12 cellular contexts compared by ENCODE assay signal in genomic region chr6:151288711-151289398, GRCh38. TPM values are rescaled to one million over a fixed set of nuclear protein-coding genes. Genes with fewer than 3 reads are reported as not detected.
A peak's percentile ranks its signal among the peaks of the same experiment; 100 is the strongest.
DNase-seq lines count a peak whose midpoint lies in the region; ATAC-seq and TF ChIP-seq lines count a peak whose summit lies in the region.
"Had no signal": no experiment of that assay in that cellular context is flagged by ENCODE, and none has a peak within 500 bp of the region (broad histone marks: within the 10 kb centered on the region; RNA-seq: fewer than 3 reads in every experiment).

No MANE protein-coding gene starts in this region.

- TF ChIP-seq POLR2A in IMR-90 (IDR thresholded peaks at IDR 0.05; ENCODE audit: low read depth, low read length) = no peak

- H3K27me3 ChIP-seq in IMR-90 (ENCODE audit: control insufficient read depth, insufficient read depth, low read length) = no peaks in the 10 kb centered on the region
- H3K27me3 ChIP-seq in WERI-Rb-1 (ENCODE audit: insufficient read depth, low read depth, severe bottlenecking) = no peaks in the 10 kb centered on the region
- H3K27me3 ChIP-seq: upper lobe of right lung had no signal

- H3K14ac ChIP-seq in IMR-90 (replicated peaks; ENCODE audit: low read depth, low read length) = no peak overlapping the region

- H2AK9ac ChIP-seq in IMR-90 (replicated peaks; ENCODE audit: low read depth, low read length, poor library complexity) = no peak overlapping the region

- H3K18ac ChIP-seq in IMR-90 (ENCODE audit: low read depth, low read length) = no peak overlapping the region

- no CpG with 5 or more reads among the region's 10 CpGs for WGBS in IMR-90 (ENCODE audit: extremely low coverage in 2 of 2, insufficient read length in 1 of 2), 2 experiments

- H3K4ac ChIP-seq in IMR-90 (ENCODE audit: low read depth, low read length) = no peak overlapping the region

- dilution Hi-C loops in IMR-90 (cut with HindIII; ENCODE audit: low sequenced_read_pairs, unreplicated experiment) = no loop called here

- peaks cover 21% of the 10 kb centered on the region for H3K4me1 ChIP-seq in IMR-90 (ENCODE audit: control insufficient read depth, insufficient read depth, low read length)

- DNase-seq in activated CD4-positive, alpha-beta T cell treated with anti-CD3 and anti-CD28 coated beads, Interleukin-2, amount 10 ng/mL, durations not matched to agents 7 days and 5 days = no peak
- no peak for DNase-seq in activated CD4-positive, alpha-beta T cell treated with anti-CD3 and anti-CD28 coated beads for 4 hours
- no peak for DNase-seq in IMR-90
- peak; percentile 34 to 44 for DNase-seq in activated T-cell treated with anti-CD3 and anti-CD28 coated beads, Interleukin-2, amount 50 U/mL, for 72 hours
- DNase-seq in stimulated activated CD8-positive, alpha-beta memory T cell treated with anti-CD3 and anti-CD28 coated beads, Interleukin-4, amount 100 ng/mL, for 48 hours = peak; percentile 38
- no peak for DNase-seq in stimulated activated naive CD4-positive, alpha-beta T cell treated with Interleukin-2 at 50 U/mL for 16 hours (lab: John Stamatoyannopoulos, UW)
- no peak for DNase-seq in WERI-Rb-1
- DNase-seq: left ventricle myocardium superior, NCI-H2171 treated with DMSO at 0.1 percent for 48 hours, SIG-M5, upper lobe of right lung had no signal

- TF ChIP-seq RAD21 in IMR-90 (IDR thresholded peaks at IDR 0.05; ENCODE audit: low read length) = no peak

- peak overlapping the region; percentile 52 for H3K27ac Mint-ChIP-seq in activated CD4-positive, alpha-beta T cell treated with anti-CD3 and anti-CD28 coated beads, Interleukin-2, amount 10 ng/mL, durations not matched to agents 7 days and 5 days
- H3K27ac Mint-ChIP-seq in activated T-cell treated with anti-CD3 and anti-CD28 coated beads, Interleukin-2, amount 50 U/mL, for 72 hours = peak overlapping the region; percentile 76

- no peak overlapping the region for H3K4me3 ChIP-seq in IMR-90 (ENCODE audit: insufficient read depth, low read depth, low read length)
- no peak overlapping the region for H3K4me3 ChIP-seq in WERI-Rb-1 (ENCODE audit: low read depth, low read length)
- H3K4me3 ChIP-seq: upper lobe of right lung had no signal

- no peak overlapping the region for H3K9ac ChIP-seq in IMR-90 (ENCODE audit: low read depth, low read length)

- no peaks in the 10 kb centered on the region for H3K9me3 Mint-ChIP-seq in activated CD4-positive, alpha-beta T cell treated with anti-CD3 and anti-CD28 coated beads, Interleukin-2, amount 10 ng/mL, durations not matched to agents 7 days and 5 days
- no peaks in the 10 kb centered on the region for H3K9me3 Mint-ChIP-seq in activated T-cell treated with anti-CD3 and anti-CD28 coated beads, Interleukin-2, amount 50 U/mL, for 72 hours

- H4K20me1 ChIP-seq in IMR-90 (ENCODE audit: insufficient read depth, low read length) = no peaks in the 10 kb centered on the region

- H3K79me1 ChIP-seq in IMR-90 (ENCODE audit: low read depth in 1 of 2, low read length in 2 of 2) = peaks cover 3 to 8% of the 10 kb centered on the region in 2 experiments

- POLR2A ChIA-PET in activated CD4-positive, alpha-beta T cell treated with anti-CD3 and anti-CD28 coated beads, Interleukin-2, amount 10 ng/mL, durations not matched to agents 7 days and 5 days (lab: Charles Lee) = no interaction called here
- POLR2A ChIA-PET in IMR-90 (lab: Charles Lee; ENCODE audit: unreplicated experiment) = no interaction called here

- intact Hi-C loops in IMR-90 (cut with micrococcal nuclease) = no loop called here

- no peak overlapping the region for H4K8ac ChIP-seq in IMR-90 (ENCODE audit: low read depth in 2 of 2, low read length in 2 of 2)

- H2BK120ac ChIP-seq in IMR-90 (ENCODE audit: low read depth, low read length) = no peak overlapping the region

- no peak overlapping the region for H3K23ac ChIP-seq in IMR-90 (ENCODE audit: low read depth, low read length)

- TF ChIP-seq CTCF in IMR-90 (conservative IDR thresholded peaks at IDR 0.05; ENCODE audit: low read depth, low read length) = no peak
- TF ChIP-seq CTCF in WERI-Rb-1 (IDR thresholded peaks at IDR 0.05; ENCODE audit: low read depth, low read length) = no peak

- no peak overlapping the region for H4K5ac ChIP-seq in IMR-90 (ENCODE audit: low read depth, low read length)

- H3K4me1 Mint-ChIP-seq in activated CD4-positive, alpha-beta T cell treated with anti-CD3 and anti-CD28 coated beads, Interleukin-2, amount 10 ng/mL, durations not matched to agents 7 days and 5 days = peaks cover 51% of the 10 kb centered on the region
- H3K4me1 Mint-ChIP-seq in activated T-cell treated with anti-CD3 and anti-CD28 coated beads, Interleukin-2, amount 50 U/mL, for 72 hours (ENCODE audit: low read depth) = peaks cover 59% of the 10 kb centered on the region

- CTCF ChIA-PET in activated CD4-positive, alpha-beta T cell treated with anti-CD3 and anti-CD28 coated beads, Interleukin-2, amount 10 ng/mL, durations not matched to agents 7 days and 5 days (lab: Charles Lee) = interaction anchor here (2.7 kb wide), 1 partner anchor 35 kb away, joined by 8 read pairs; no protein-coding TSS in a partner anchor
- CTCF ChIA-PET in IMR-90 (lab: Yijun Ruan, JAX) = interaction anchor here (0.5 kb wide), 1 partner anchor 113 kb away, joined by 5 read pairs; no protein-coding TSS in a partner anchor

- H3K27me3 Mint-ChIP-seq in activated CD4-positive, alpha-beta T cell treated with anti-CD3 and anti-CD28 coated beads, Interleukin-2, amount 10 ng/mL, durations not matched to agents 7 days and 5 days = peaks cover 44% of the 10 kb centered on the region
- peaks cover 29% of the 10 kb centered on the region for H3K27me3 Mint-ChIP-seq in activated T-cell treated with anti-CD3 and anti-CD28 coated beads, Interleukin-2, amount 50 U/mL, for 72 hours (ENCODE audit: low read depth)

- H3K9me3 ChIP-seq in IMR-90 (ENCODE audit: control insufficient read depth, insufficient read depth, low read length) (no peaks in the 10 kb centered on the region), WERI-Rb-1 (ENCODE audit: severe bottlenecking) (no peaks in the 10 kb centered on the region)
- H3K9me3 ChIP-seq: upper lobe of right lung had no signal

- no peak overlapping the region for H2BK20ac ChIP-seq in IMR-90 (ENCODE audit: low read depth, low read length)

- H3K4me3 Mint-ChIP-seq in activated CD4-positive, alpha-beta T cell treated with anti-CD3 and anti-CD28 coated beads, Interleukin-2, amount 10 ng/mL, durations not matched to agents 7 days and 5 days = no peak overlapping the region
- peak overlapping the region; percentile 56 to 65 for H3K4me3 Mint-ChIP-seq in activated T-cell treated with anti-CD3 and anti-CD28 coated beads, Interleukin-2, amount 50 U/mL, for 72 hours

- no peak overlapping the region for H2BK5ac ChIP-seq in IMR-90 (ENCODE audit: low read depth, low read length, poor library complexity, severe bottlenecking)

- H3K36me3 ChIP-seq in IMR-90 (ENCODE audit: control insufficient read depth, insufficient read depth, low read length) (peaks cover 2% of the 10 kb centered on the region; the same call in 1 of the 2 replicates), WERI-Rb-1 (no peaks in the 10 kb centered on the region)
- H3K36me3 ChIP-seq: upper lobe of right lung had no signal

- ATAC-seq in IMR-90 (ENCODE audit: low read depth) (no peak), HG02981 (IDR thresholded peaks at IDR 0.05; ENCODE audit: unreplicated experiment) (no peak)
- ATAC-seq in activated T-cell treated with anti-CD3 and anti-CD28 coated beads, Interleukin-2, amount 50 U/mL, for 72 hours (replicated peaks in 1 of 2) = peak; percentile 46 to 51
- ATAC-seq: left ventricle myocardium superior, upper lobe of right lung had no signal

- in situ Hi-C loops in IMR-90 (cut with MboI; ENCODE audit: low sequenced_read_pairs) = no loop called here

- H2AK5ac ChIP-seq in IMR-90 (ENCODE audit: low read depth, low read length) = no peak overlapping the region

- H2AFZ ChIP-seq in IMR-90 (replicated peaks; ENCODE audit: low read length, poor library complexity) = no peak overlapping the region

- no peak overlapping the region for H3K4me2 ChIP-seq in IMR-90 (ENCODE audit: low read depth, low read length)

- H2BK15ac ChIP-seq in IMR-90 (ENCODE audit: low read depth, low read length) = no peak overlapping the region

- no TSS peak for BruUV-seq in IMR-90 (replicated peaks; lab: Mats Ljungman, UMichigan)

- H3K27ac ChIP-seq in IMR-90 (ENCODE audit: insufficient read depth, low read length) (no peak overlapping the region), WERI-Rb-1 (no peak overlapping the region)
- H3K27ac ChIP-seq: upper lobe of right lung had no signal

- H3K36me3 Mint-ChIP-seq in activated CD4-positive, alpha-beta T cell treated with anti-CD3 and anti-CD28 coated beads, Interleukin-2, amount 10 ng/mL, durations not matched to agents 7 days and 5 days (ENCODE audit: low read depth) = peaks cover 5% of the 10 kb centered on the region
- H3K36me3 Mint-ChIP-seq in activated T-cell treated with anti-CD3 and anti-CD28 coated beads, Interleukin-2, amount 50 U/mL, for 72 hours (ENCODE audit: insufficient read depth in 2 of 2) = peaks cover 2 to 3% of the 10 kb centered on the region in 2 donors

- no peak overlapping the region for H4K91ac ChIP-seq in IMR-90 (ENCODE audit: insufficient read depth, low read depth, low read length)

- H3K56ac ChIP-seq in IMR-90 (ENCODE audit: extremely low read depth, insufficient read depth, low read length) = no peak overlapping the region

- peaks cover 10% of the 10 kb centered on the region for H3K9me1 ChIP-seq in IMR-90 (ENCODE audit: insufficient read depth, low read length)

TF ChIP-seq in IMR-90, 13 proteins besides CTCF, POLR2A, EP300 and RAD21:
- no peak for TF ChIP-seq ELK1 (IDR thresholded peaks at IDR 0.05; ENCODE audit: borderline replicate concordance, low read depth, low read length)
- peak; percentile 46 for TF ChIP-seq MAFK (IDR thresholded peaks at IDR 0.05; ENCODE audit: low read depth, low read length)

RNA-seq across cellular contexts. Expression of gene AKAP12, which starts 49.1 kb away (rescaled TPM):
- total RNA-seq in activated CD4-positive, alpha-beta T cell treated with anti-CD3 and anti-CD28 coated beads, Interleukin-2, amount 10 ng/mL, durations not matched to agents 7 days and 5 days = under 1 TPM; 0.52 to 0.60 TPM
- total RNA-seq in IMR-90 (2012; rRNA removed) = 118 and 176 TPM in 2 replicates
- 50.0 and 56.0 TPM in 2 replicates for polyA plus RNA-seq in IMR-90 (2012; rRNA removed)
- polyA plus RNA-seq in IMR-90 (2012; cell fraction: cytosol; rRNA removed) = 15.6 and 18.9 TPM in 2 replicates
- 14.3 and 102 TPM in 2 replicates for polyA plus RNA-seq in IMR-90 (2012; cell fraction: nucleus; rRNA removed; ENCODE audit: low replicate concordance)
- 10 to 100 TPM; 10.0 to 10.6 TPM for total RNA-seq in activated T-cell treated with anti-CD3 and anti-CD28 coated beads, Interleukin-2, amount 50 U/mL, for 72 hours

Comparison
In these comparisons a context has a peak if more than half of its experiments do, and no peak if none do; other contexts are left out.
1. DNase-seq: peak in activated T-cell treated with anti-CD3 and anti-CD28 coated beads, Interleukin-2, amount 50 U/mL, for 72 hours (2 of 2) and stimulated activated CD8-positive, alpha-beta memory T cell treated with anti-CD3 and anti-CD28 coated beads, Interleukin-4, amount 100 ng/mL, for 48 hours (single experiment); none in activated CD4-positive, alpha-beta T cell treated with anti-CD3 and anti-CD28 coated beads, Interleukin-2, amount 10 ng/mL, durations not matched to agents 7 days and 5 days (single experiment), activated CD4-positive, alpha-beta T cell treated with anti-CD3 and anti-CD28 coated beads for 4 hours (0 of 2), IMR-90 (single experiment), stimulated activated naive CD4-positive, alpha-beta T cell treated with Interleukin-2 at 50 U/mL for 16 hours (single experiment) and WERI-Rb-1 (single experiment).
2. ATAC-seq: peak in activated T-cell treated with anti-CD3 and anti-CD28 coated beads, Interleukin-2, amount 50 U/mL, for 72 hours (2 of 2); none in IMR-90 (single experiment) and HG02981 (single experiment).
3. RNA of gene AKAP12, which starts 49.1 kb away (total RNA-seq): 118 to 176 TPM in IMR-90; 10.0 to 10.6 TPM in activated T-cell treated with anti-CD3 and anti-CD28 coated beads, Interleukin-2, amount 50 U/mL, for 72 hours and 0.52 to 0.60 TPM in activated CD4-positive, alpha-beta T cell treated with anti-CD3 and anti-CD28 coated beads, Interleukin-2, amount 10 ng/mL, durations not matched to agents 7 days and 5 days; every median in the first group is over 10 times any median in the second.